In genomic region chr5:14871084-14871572, GRCh38 we compare ENCODE assay signal across 8 cellular contexts. TPM values are rescaled to one million over a fixed set of nuclear protein-coding genes. Genes with fewer than 3 reads are reported as not detected.
DNase-seq lines count a peak whose midpoint lies in the region; ATAC-seq and TF ChIP-seq lines count a peak whose summit lies in the region.

No MANE protein-coding gene starts in this region.

- peak overlapping the region; percentile 64 to 70 for H3K27ac ChIP-seq in ovary

- 0 to 1% (median 1%) methylated on average over 29 to 37 of the region's 37 CpGs for WGBS in ovary, 3 donors

- no peak for TF ChIP-seq EP300 in ovary (IDR thresholded peaks at IDR 0.05)

- DNase-seq in COLO668 (lab: John Stamatoyannopoulos, UW; ENCODE audit: unreplicated experiment) = peak; percentile 70
- peak; percentile 59 for DNase-seq in activated T-cell treated with anti-CD3 and anti-CD28 coated beads, Interleukin-2, amount 50 U/mL, for 1 hour
- no peak for DNase-seq in fibroblast of pulmonary artery (ENCODE audit: low read depth)
- DNase-seq in ovary = peak; percentile 24 to 56 (median 51)
- DNase-seq in GM19240 (ENCODE audit: insufficient read length, low spot score) = no peak

- peak overlapping the region; percentile 90 to 98 (median 96) for H3K4me3 Mint-ChIP-seq in IgD-negative memory B cell

- H3K4me1 ChIP-seq in ovary (ENCODE audit: insufficient read depth) = peaks cover 4% of the 10 kb centered on the region

- H3K27ac Mint-ChIP-seq in IgD-negative memory B cell = peak overlapping the region; percentile 94 to 96 (median 94)

- peaks cover 21 to 28% (median 22%) of the 10 kb centered on the region in 3 donors for H3K4me1 Mint-ChIP-seq in IgD-negative memory B cell

- H3K27me3 Mint-ChIP-seq in IgD-negative memory B cell = no peaks in the 10 kb centered on the region

- H3K9me3 Mint-ChIP-seq in IgD-negative memory B cell = no peaks in the 10 kb centered on the region

- TF ChIP-seq CTCF in fibroblast of pulmonary artery (IDR thresholded peaks at IDR 0.05; ENCODE audit: low read length, missing control alignments) (no peak), ovary (IDR thresholded peaks at IDR 0.05) (no peak)

- no peak for TF ChIP-seq POLR2A in ovary (IDR thresholded peaks at IDR 0.05)

- no peaks in the 10 kb centered on the region for H3K36me3 ChIP-seq in ovary

- no peaks in the 10 kb centered on the region for H3K9me3 ChIP-seq in ovary

- H3K27me3 ChIP-seq in ovary = no peaks in the 10 kb centered on the region

- H3K4me3 ChIP-seq in fibroblast of pulmonary artery (replicated peaks; ENCODE audit: low read depth, low read length) (peak overlapping the region; percentile 69), ovary (peak overlapping the region; percentile 72)

- ATAC-seq in GM21526 (IDR thresholded peaks at IDR 0.05; ENCODE audit: low FRiP score, unreplicated experiment) (peak; percentile 30), GM18861 (IDR thresholded peaks at IDR 0.05; ENCODE audit: unreplicated experiment) (no peak)

- intact Hi-C loops in ovary (cut with DNase I) = no loop called here

- no peaks in the 10 kb centered on the region for H3K36me3 Mint-ChIP-seq in IgD-negative memory B cell

RNA-seq across cellular contexts. Expression of gene ANKH, which starts 0.5 kb away (rescaled TPM):
- polyA plus RNA-seq in IgD-negative memory B cell (18.4 TPM), ovary (10 to 100 TPM; 17.2 to 29.2 TPM)
- 10 to 100 TPM; 26.1 to 80.7 (median 48.3) TPM for total RNA-seq in ovary

Comparison
In these comparisons a context has a peak if more than half of its experiments do, and no peak if none do; other contexts are left out.
1. DNase-seq: peak in COLO668 (single experiment), activated T-cell treated with anti-CD3 and anti-CD28 coated beads, Interleukin-2, amount 50 U/mL, for 1 hour (single experiment) and ovary (5 of 5); none in fibroblast of pulmonary artery (single experiment) and GM19240 (single experiment).